29 cellular contexts compared by ENCODE assay signal in genomic region chr6:69617163-69617562, GRCh38.
"Had no signal": no experiment of that assay in that cellular context is flagged by ENCODE, and none has a peak within 500 bp of the region (broad histone marks: within the 10 kb centered on the region; RNA-seq: fewer than 3 reads in every experiment).

No MANE protein-coding gene starts in this region.

- H3K9me3 ChIP-seq: colonic mucosa, esophagus squamous epithelium, gastrocnemius medialis, gastroesophageal sphincter, heart left ventricle had no signal

- DNase-seq: colonic mucosa; cortex of kidney; dermis blood vessel endothelial cell; dorsolateral prefrontal cortex; effector CD4-positive, alpha-beta T cell; effector CD8-positive, alpha-beta T cell; effector memory CD4-positive, alpha-beta T cell; effector memory CD8-positive, alpha-beta T cell; endodermal cell; erythroblast; esophagus squamous epithelium; foreskin fibroblast; foreskin keratinocyte; foreskin melanocyte; gastrocnemius medialis; glutamatergic neuron; head of caudate nucleus; heart left ventricle; heart right ventricle had no signal

- FAIRE-seq: colon, endometrium, endothelial cell of umbilical vein, frontal cortex had no signal

- H3K4me1 ChIP-seq: colonic mucosa, esophagus muscularis mucosa, esophagus squamous epithelium, foreskin keratinocyte, gastrocnemius medialis, gastroesophageal sphincter, heart left ventricle, heart right ventricle had no signal

- H3K4me3 ChIP-seq: colonic mucosa, coronary artery, dorsolateral prefrontal cortex, esophagus muscularis mucosa, esophagus squamous epithelium, gastrocnemius medialis, gastroesophageal sphincter, heart left ventricle, heart right ventricle, hepatocyte had no signal

- H3K79me2 ChIP-seq: hepatocyte had no signal

- H3K27me3 ChIP-seq: colonic mucosa, dorsolateral prefrontal cortex, esophagus muscularis mucosa, esophagus squamous epithelium, foreskin keratinocyte, gastrocnemius medialis, gastroesophageal sphincter, heart left ventricle, heart right ventricle, hepatocyte had no signal

- H3K27ac ChIP-seq: colonic mucosa, coronary artery, dorsolateral prefrontal cortex, epithelial cell of prostate, esophagus muscularis mucosa, esophagus squamous epithelium, foreskin keratinocyte, gastrocnemius medialis, gastroesophageal sphincter, heart left ventricle, heart right ventricle, hepatocyte had no signal

- H3K4me2 ChIP-seq: hepatocyte had no signal

- H2AFZ ChIP-seq: hepatocyte had no signal

- H3K36me3 ChIP-seq: colonic mucosa, esophagus muscularis mucosa, esophagus squamous epithelium, gastrocnemius medialis, gastroesophageal sphincter, heart left ventricle, heart right ventricle had no signal

- ATAC-seq: effector memory CD8-positive, alpha-beta T cell; esophagus mucosa; foreskin keratinocyte; gastrocnemius medialis; gastroesophageal sphincter; heart left ventricle; heart right ventricle had no signal
